17 cellular contexts compared by ENCODE assay signal in the genomic region with DNA sequence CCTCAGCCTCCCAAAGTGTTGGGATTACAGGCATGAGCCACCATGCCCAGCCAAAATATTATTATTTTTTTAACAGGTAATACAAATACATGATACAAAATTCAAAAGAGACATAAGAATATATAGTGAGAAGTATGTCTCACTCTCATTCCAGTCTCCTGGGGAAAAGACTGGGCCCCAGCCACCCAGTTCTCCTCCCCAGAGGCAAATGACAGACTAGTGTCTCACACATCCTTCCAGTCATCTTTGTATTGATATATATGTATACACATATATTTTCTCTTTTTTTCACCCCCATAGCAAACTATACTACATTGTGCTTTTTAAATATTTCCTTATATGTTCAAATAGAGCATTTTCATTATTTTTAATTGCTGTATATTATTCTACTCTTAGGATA. TPM values are rescaled to one million over a fixed set of nuclear protein-coding genes. Genes with fewer than 3 reads are reported as not detected.
DNase-seq lines count a peak whose midpoint lies in the region; ATAC-seq and TF ChIP-seq lines count a peak whose summit lies in the region.
"Had no signal": no experiment of that assay in that cellular context is flagged by ENCODE, and none has a peak within 500 bp of the region (broad histone marks: within the 10 kb centered on the region; RNA-seq: fewer than 3 reads in every experiment).

No MANE protein-coding gene starts in this region.

- H3K27ac ChIP-seq in PC-9 (0 out of 2 replicates have a peak overlapping the region, but pooled peaks have one; percentile 81), psoas muscle (peak overlapping the region; percentile 48), ovary (no peak overlapping the region)

- TF ChIP-seq CTCF in PC-9 (conservative IDR thresholded peaks at IDR 0.05) = no peak
- no peak for TF ChIP-seq CTCF in epithelial cell of esophagus (IDR thresholded peaks at IDR 0.05; ENCODE audit: insufficient read depth, low read depth, low read length, missing control alignments)
- TF ChIP-seq CTCF in psoas muscle (IDR thresholded peaks at IDR 0.05) = no peak
- TF ChIP-seq CTCF in ovary (IDR thresholded peaks at IDR 0.05) = no peak

- H3K4me1 ChIP-seq in PC-9 (replicated peaks; ENCODE audit: insufficient read depth) (peaks cover 89% of the 10 kb centered on the region), psoas muscle (peaks cover 35% of the 10 kb centered on the region), ovary (ENCODE audit: insufficient read depth) (no peaks in the 10 kb centered on the region)
- H3K4me1 ChIP-seq: BE2C, Caco-2 had no signal

- H3K36me3 ChIP-seq in PC-9 (ENCODE audit: low read depth) = peaks cover 37% of the 10 kb centered on the region
- peaks cover 0 to 24% of the 10 kb centered on the region in 2 donors for H3K36me3 ChIP-seq in psoas muscle (ENCODE audit: insufficient read depth in 1 of 2, low read depth in 1 of 2)
- H3K36me3 ChIP-seq in ovary = no peaks in the 10 kb centered on the region

- no peak overlapping the region for H3K4me2 ChIP-seq in PC-9
- H3K4me2 ChIP-seq: GM23338 had no signal

- peaks cover 15% of the 10 kb centered on the region; the same call in 1 of the 2 replicates for H3K79me2 ChIP-seq in PC-9 (ENCODE audit: low read depth)

- H3K4me3 ChIP-seq in PC-9 (no peak overlapping the region), epithelial cell of esophagus (ENCODE audit: low read length) (no peak overlapping the region), psoas muscle (no peak overlapping the region), ovary (no peak overlapping the region)
- H3K4me3 ChIP-seq: GM23338 had no signal

- TF ChIP-seq EP300 in ovary (IDR thresholded peaks at IDR 0.05) = no peak

- peak; percentile 57 for DNase-seq in ELR (ENCODE audit: low read depth)
- no peak for DNase-seq in PC-9
- peak; percentile 46 for DNase-seq in epithelial cell of esophagus (ENCODE audit: low read depth)
- DNase-seq in psoas muscle = no peak
- DNase-seq in ovary = no peak
- DNase-seq in head of caudate nucleus = no peak
- no peak for DNase-seq in T-helper 9 cell
- DNase-seq: BE2C; C1 segment of cervical spinal cord; Caco-2; CD4-positive, CD25-positive, alpha-beta regulatory T cell; CD8-positive, alpha-beta memory T cell; GDM1 had no signal

- intact Hi-C loops in PC-9 (cut with micrococcal nuclease; ENCODE audit: unreplicated experiment) = no loop called here
- intact Hi-C loops in psoas muscle (cut with DNase I) = no loop called here
- intact Hi-C loops in ovary (cut with DNase I) = no loop called here
- intact Hi-C loops in head of caudate nucleus (cut with DNase I) = no loop called here

- BruUV-seq in PC-9 (replicated peaks; lab: Mats Ljungman, UMichigan) = no TSS peak

- TF ChIP-seq POLR2A in ovary (IDR thresholded peaks at IDR 0.05) = no peak

- peaks cover 56% of the 10 kb centered on the region for H3F3A ChIP-seq in PC-9 (ENCODE audit: insufficient read depth, low read depth)

- H3K27me3 ChIP-seq in PC-9 (ENCODE audit: insufficient read depth, low read depth) (no peaks in the 10 kb centered on the region), psoas muscle (ENCODE audit: insufficient read depth in 3 of 3, low read length in 2 of 3) (no peaks in the 10 kb centered on the region), ovary (no peaks in the 10 kb centered on the region)
- H3K27me3 ChIP-seq: BE2C had no signal

- no peaks in the 10 kb centered on the region for H3K9me3 ChIP-seq in PC-9 (ENCODE audit: insufficient read depth, low read depth)
- no peaks in the 10 kb centered on the region for H3K9me3 ChIP-seq in psoas muscle
- no peaks in the 10 kb centered on the region for H3K9me3 ChIP-seq in ovary
- H3K9me3 ChIP-seq: BE2C, Caco-2 had no signal

- POLR2A ChIA-PET in PC-9 (lab: Charles Lee; ENCODE audit: unreplicated experiment) = no interaction called here

- H4K20me1 ChIP-seq in PC-9 (ENCODE audit: insufficient read depth) = no peaks in the 10 kb centered on the region

- H3K9me2 ChIP-seq in PC-9 (ENCODE audit: insufficient read depth) = no peaks in the 10 kb centered on the region

- CTCF ChIA-PET in PC-9 (lab: Charles Lee) = no interaction called here

- no peak overlapping the region for H2AFZ ChIP-seq in PC-9
- H2AFZ ChIP-seq: GM23338 had no signal

- no peak for ATAC-seq in psoas muscle
- no peak for ATAC-seq in HG02759 (IDR thresholded peaks at IDR 0.05; ENCODE audit: unreplicated experiment)
- ATAC-seq: GM23338, HCT116 had no signal

RNA-seq across cellular contexts. Expression of a gene that starts 8.3 kb away (rescaled TPM):
- total RNA-seq in PC-9 (2021) = 131 and 138 TPM in 2 replicates
- total RNA-seq in psoas muscle = 10 to 100 TPM; 21.5 to 36.6 (median 26.6) TPM
- 10 to 100 TPM; 14.5 to 26.9 (median 24.5) TPM for polyA plus RNA-seq in psoas muscle
- 10 to 100 TPM; 14.5 to 35.3 (median 22.2) TPM for total RNA-seq in ovary
- polyA plus RNA-seq in ovary = 10 to 100 TPM; 19.8 to 42.0 TPM

RNA-seq across cellular contexts. Expression of a gene that starts 8.3 kb away (rescaled TPM):
- total RNA-seq in PC-9 (2021) (1.0 and 2.3 TPM in 2 replicates), psoas muscle (100 to 1,000 TPM in 1 of 4 donors, 10 to 100 TPM in 3; 10.6 to 101 (median 22.1) TPM), ovary (1 to 10 TPM in 4 of 7 donors, under 1 TPM in 3; 0.74 to 2.6 (median 1.1) TPM)
- polyA plus RNA-seq in psoas muscle (10 to 100 TPM in 1 of 3 donors, 1 to 10 TPM in 2; 5.7 to 15.0 (median 6.4) TPM), ovary (1 to 10 TPM in 1 of 2 donors, under 1 TPM in 1; 0.30 to 2.3 TPM)
- total RNA-seq: IMR-90 had no signal

Comparison
In these comparisons a context has a peak if more than half of its experiments do, and no peak if none do; other contexts are left out.
1. DNase-seq: peak in ELR (single experiment) and epithelial cell of esophagus (single experiment); none in PC-9 (0 of 2), psoas muscle (0 of 2), ovary (0 of 5), head of caudate nucleus (0 of 42) and T-helper 9 cell (single experiment).
2. H3K27ac ChIP-seq: peak in PC-9 (single experiment) and psoas muscle (single experiment); none in ovary (0 of 2).